In genomic region chr7:83119496-83119895, GRCh38 we compare ENCODE assay signal across 18 cellular contexts. TPM values are rescaled to one million over a fixed set of nuclear protein-coding genes. Genes with fewer than 3 reads are reported as not detected.
"Had no signal": no experiment of that assay in that cellular context is flagged by ENCODE, and none has a peak within 500 bp of the region (broad histone marks: within the 10 kb centered on the region; RNA-seq: fewer than 3 reads in every experiment).

No MANE protein-coding gene starts in this region.

- DNase-seq: activated CD4-positive, alpha-beta memory T cell treated with anti-CD3 and anti-CD28 coated beads for 36 hours; activated CD4-positive, alpha-beta T cell treated with anti-CD3 and anti-CD28 coated beads for 36 hours; activated CD8-positive, alpha-beta memory T cell treated with anti-CD3 and anti-CD28 coated beads, Interleukin-2, amount 10 ng/mL, durations not matched to agents 7 days and 5 days; activated naive CD4-positive, alpha-beta T cell treated with anti-CD3 and anti-CD28 coated beads for 36 hours; activated T-cell treated with anti-CD3 and anti-CD28 coated beads, Interleukin-2, amount 50 U/mL, for 1 hour; body of pancreas; central memory CD4-positive, alpha-beta T cell; effector memory CD4-positive, alpha-beta T cell; foreskin melanocyte; left colon; nucleus accumbens; stimulated activated CD4-positive, alpha-beta T cell treated with anti-CD3 and anti-CD28 coated beads, Interleukin-2, amount 100 ng/mL, for 48 hours; stimulated activated naive CD4-positive, alpha-beta T cell; transverse colon; WERI-Rb-1 had no signal

- H3K36me3 ChIP-seq: transverse colon, WERI-Rb-1 had no signal

- H3K9me3 ChIP-seq: body of pancreas had no signal

- H3K27me3 ChIP-seq: body of pancreas, transverse colon had no signal

- H3K27ac ChIP-seq: body of pancreas, transverse colon, WERI-Rb-1 had no signal

- H3K4me1 ChIP-seq: body of pancreas, transverse colon had no signal

- H3K4me3 ChIP-seq: body of pancreas, transverse colon had no signal

RNA-seq across cellular contexts. Expression of gene PCLO, which starts 43.2 kb away (rescaled TPM):
- total RNA-seq: activated CD8-positive, alpha-beta memory T cell treated with anti-CD3 and anti-CD28 coated beads, Interleukin-2, amount 10 ng/mL, durations not matched to agents 7 days and 5 days; activated naive CD4-positive, alpha-beta T cell treated with anti-CD3 and anti-CD28 coated beads for 36 hours; activated T-helper 2 cell treated with anti-CD3 and anti-CD28 coated beads, Interferon-gamma antibody, Interleukin-2, Interleukin-4, amounts not matched to agents 10 μg/mL and 5 μg/mL and 100 μg/mL, durations not matched to agents 14 hours and 24 hours and 36 hours; natural killer cell treated with Interleukin-12 subunit alpha and Interleukin-12 subunit beta and Interleukin-15 and Interleukin-18, amount 100 ng/mL, for 72 hours; T-helper 1 cell treated with Interleukin-12 subunit alpha and Interleukin-12 subunit beta and Interleukin-4 antibody, amounts not matched to agents 30 ng/mL and 1 ng/mL, for 36 hours had no signal
